Comparison of ENCODE assay signal across 9 cellular contexts in genomic region chr3:30680789-30681188, GRCh38.
A peak's percentile ranks its signal among the peaks of the same experiment; 100 is the strongest.
DNase-seq lines count a peak whose midpoint lies in the region; ATAC-seq and TF ChIP-seq lines count a peak whose summit lies in the region.
"Had no signal": no experiment of that assay in that cellular context is flagged by ENCODE, and none has a peak within 500 bp of the region (broad histone marks: within the 10 kb centered on the region; RNA-seq: fewer than 3 reads in every experiment).

No MANE protein-coding gene starts in this region.

- no peak overlapping the region for H3K9ac ChIP-seq in trophoblast cell (ENCODE audit: low read length)

- peak overlapping the region; percentile 67 for H2BK12ac ChIP-seq in trophoblast cell (ENCODE audit: low read length)

- peak overlapping the region; percentile 21 for H3K4ac ChIP-seq in trophoblast cell (ENCODE audit: low read depth, low read length)

- peaks cover 26 to 91% (median 63%) of the 10 kb centered on the region in 4 donors for H3K4me1 Mint-ChIP-seq in CD4-positive, CD25-positive, alpha-beta regulatory T cell

- peak overlapping the region; percentile 23 for H4K8ac ChIP-seq in trophoblast cell (ENCODE audit: low read depth, low read length)

- no peak overlapping the region for H4K12ac ChIP-seq in trophoblast cell (ENCODE audit: low read depth, low read length)

- no peak for DNase-seq in CD4-positive, CD25-positive, alpha-beta regulatory T cell
- peak; percentile 21 to 65 for DNase-seq in foreskin fibroblast
- no peak for DNase-seq in trophoblast cell
- DNase-seq in DMS 273 treated with DMSO at 0.1 percent for 48 hours (lab: John Stamatoyannopoulos, UW), result no peak
- no peak for DNase-seq in ureter (ENCODE audit: low spot score)
- DNase-seq: NCI-H748 treated with DMSO at 0.1 percent for 48 hours had no signal

- H3K4me2 ChIP-seq in trophoblast cell (ENCODE audit: low read length), result no peak overlapping the region

- H3K23ac ChIP-seq in trophoblast cell (ENCODE audit: low read length), result no peak overlapping the region

- H3K4me3 Mint-ChIP-seq in CD4-positive, CD25-positive, alpha-beta regulatory T cell, result peak overlapping the region in 2 of 4 donors; percentile 37 to 72

- H3K27ac Mint-ChIP-seq in CD4-positive, CD25-positive, alpha-beta regulatory T cell, result peak overlapping the region; percentile 60 to 86 (median 80)

- no peak overlapping the region for H2BK120ac ChIP-seq in trophoblast cell (ENCODE audit: insufficient read depth, low read length, poor library complexity)

- H3K27ac ChIP-seq in CD4-positive, CD25-positive, alpha-beta regulatory T cell (ENCODE audit: insufficient read depth, low read length, poor library complexity, severe bottlenecking), result no peak overlapping the region
- no peak overlapping the region for H3K27ac ChIP-seq in trophoblast cell (ENCODE audit: low read depth, low read length)

- no peaks in the 10 kb centered on the region for H3K9me3 ChIP-seq in CD4-positive, CD25-positive, alpha-beta regulatory T cell (ENCODE audit: control insufficient read depth in 2 of 2, low read length in 2 of 2)
- no peaks in the 10 kb centered on the region for H3K9me3 ChIP-seq in trophoblast cell (ENCODE audit: insufficient read depth, low read depth, low read length)

- peak overlapping the region; percentile 35 for H2AK5ac ChIP-seq in trophoblast cell (ENCODE audit: low read length)

- no peak overlapping the region for H3K4me3 ChIP-seq in CD4-positive, CD25-positive, alpha-beta regulatory T cell (ENCODE audit: low read depth, low read length)
- H3K4me3 ChIP-seq in WI38 (ENCODE audit: low read depth, low read length), result peak overlapping the region; percentile 23; the same call in 1 of the 2 replicates
- H3K4me3 ChIP-seq in foreskin fibroblast (ENCODE audit: low read depth in 1 of 2, low read length in 2 of 2), result peak overlapping the region in 1 of 2 donors; percentile 2
- no peak overlapping the region for H3K4me3 ChIP-seq in trophoblast cell (ENCODE audit: low read depth, low read length)

- no CpG with 5 or more reads among the region's 6 CpGs for WGBS in trophoblast cell (ENCODE audit: extremely low coverage, insufficient coverage, insufficient read length)

- H3K18ac ChIP-seq in trophoblast cell (ENCODE audit: low read length), result peak overlapping the region; percentile 35

- no peak for ATAC-seq in CD4-positive, CD25-positive, alpha-beta regulatory T cell (ENCODE audit: low read depth in 2 of 2)
- no peak for ATAC-seq in HG02642 (IDR thresholded peaks at IDR 0.05; ENCODE audit: poor library complexity, unreplicated experiment)
- no peak for ATAC-seq in activated CD4-positive, CD25-positive, alpha-beta regulatory T cell treated with anti-CD3 and anti-CD28 coated beads, Interleukin-2, amount 50 U/mL, for 24 hours

- no peaks in the 10 kb centered on the region for H3K27me3 ChIP-seq in CD4-positive, CD25-positive, alpha-beta regulatory T cell (ENCODE audit: control insufficient read depth, insufficient read depth, low read length)
- no peaks in the 10 kb centered on the region for H3K27me3 ChIP-seq in trophoblast cell (ENCODE audit: insufficient read depth, low read length)

- TF ChIP-seq CTCF in WI38 (IDR thresholded peaks at IDR 0.05; ENCODE audit: low read depth, low read length), result no peak
- no peak for TF ChIP-seq CTCF in foreskin fibroblast (IDR thresholded peaks at IDR 0.05; ENCODE audit: low read depth, low read length)

- peak overlapping the region; percentile 29 for H3K14ac ChIP-seq in trophoblast cell (ENCODE audit: low read length)

- peaks cover 57% of the 10 kb centered on the region for H3K36me3 ChIP-seq in CD4-positive, CD25-positive, alpha-beta regulatory T cell (ENCODE audit: control insufficient read depth, insufficient read depth, low read length)
- peaks cover 4 to 19% of the 10 kb centered on the region in 2 experiments for H3K36me3 ChIP-seq in trophoblast cell (ENCODE audit: control insufficient read depth in 1 of 2, insufficient read depth in 2 of 2, low read length in 2 of 2)

- peaks cover 2% of the 10 kb centered on the region for H3K79me1 ChIP-seq in trophoblast cell (ENCODE audit: low read length)

- H4K91ac ChIP-seq in trophoblast cell (ENCODE audit: low read depth, low read length), result no peak overlapping the region

- peaks cover 26% of the 10 kb centered on the region for H3K4me1 ChIP-seq in CD4-positive, CD25-positive, alpha-beta regulatory T cell (ENCODE audit: control insufficient read depth, insufficient read depth, low read length, poor library complexity, severe bottlenecking)
- peaks cover 13 to 24% of the 10 kb centered on the region in 2 experiments for H3K4me1 ChIP-seq in trophoblast cell (ENCODE audit: control insufficient read depth in 1 of 2, insufficient read depth in 2 of 2, low read length in 2 of 2)

- no peak overlapping the region for H2AFZ ChIP-seq in trophoblast cell (ENCODE audit: insufficient read depth, low read length, poor library complexity)

- no peak overlapping the region for H2BK5ac ChIP-seq in trophoblast cell (ENCODE audit: low read depth, low read length, poor library complexity)

- H3K27me3 Mint-ChIP-seq in CD4-positive, CD25-positive, alpha-beta regulatory T cell, result no peaks in the 10 kb centered on the region

- no peaks in the 10 kb centered on the region for H3K79me2 ChIP-seq in trophoblast cell (ENCODE audit: control insufficient read depth, insufficient read depth, low read length, poor library complexity)

- peaks cover 71% of the 10 kb centered on the region for H3K36me3 Mint-ChIP-seq in CD4-positive, CD25-positive, alpha-beta regulatory T cell

- H3K9me3 Mint-ChIP-seq in CD4-positive, CD25-positive, alpha-beta regulatory T cell, result peaks cover 0 to 4% (median 0%) of the 10 kb centered on the region in 7 donors

Comparison
In these comparisons a context has a peak if more than half of its experiments do, and no peak if none do; other contexts are left out.
1. DNase-seq: peak in foreskin fibroblast (2 of 2); none in CD4-positive, CD25-positive, alpha-beta regulatory T cell (0 of 3), trophoblast cell (0 of 2), DMS 273 treated with DMSO at 0.1 percent for 48 hours (single experiment) and ureter (single experiment).